Comparison of ENCODE assay signal across 1 cellular context in the genomic region with DNA sequence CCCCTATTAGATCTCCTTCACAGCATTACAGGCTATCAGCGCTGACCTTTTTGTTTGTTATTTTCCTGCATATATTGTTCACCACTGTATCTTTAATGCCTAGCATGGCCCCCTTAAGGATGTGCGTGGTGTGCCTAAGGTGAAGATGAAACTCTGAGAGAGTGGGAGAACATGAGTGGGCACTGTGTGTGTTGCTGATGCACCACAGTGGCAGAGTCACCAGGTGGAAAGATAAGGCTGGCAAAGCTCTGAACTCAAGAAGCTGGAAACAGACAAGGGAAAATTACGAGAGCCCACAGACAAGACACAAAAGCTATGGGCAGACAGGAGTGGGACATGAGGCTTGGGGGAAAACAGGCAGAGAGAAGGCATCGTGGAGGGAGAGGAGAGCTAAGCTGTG.
TF ChIP-seq lines count a peak whose summit lies in the region.

No MANE protein-coding gene starts in this region.

TF ChIP-seq in HepG2, 621 proteins besides CTCF, POLR2A, EP300 and RAD21:
- 0 out of 2 replicates have a peak, but pooled peaks have one; percentile 33 for TF ChIP-seq ZNF572 (CRISPR knock-in tag; IDR thresholded peaks at IDR 0.05)
- TF ChIP-seq ATM (IDR thresholded peaks at IDR 0.05; ENCODE audit: borderline replicate concordance) = no peak
